In genomic region chr6:157430834-157431233, GRCh38 we compare ENCODE assay signal across 1 cellular context.
TF ChIP-seq lines count a peak whose summit lies in the region.

No MANE protein-coding gene starts in this region.

TF ChIP-seq in GM12878, 131 proteins besides CTCF, POLR2A, EP300 and RAD21 (continued from another document):
- TF ChIP-seq ZNF592 (IDR thresholded peaks at IDR 0.05) (no peak), NFIC (IDR thresholded peaks at IDR 0.05; ENCODE audit: low read depth, low read length) (no peak)
